23 cellular contexts compared by ENCODE assay signal in the genomic region with DNA sequence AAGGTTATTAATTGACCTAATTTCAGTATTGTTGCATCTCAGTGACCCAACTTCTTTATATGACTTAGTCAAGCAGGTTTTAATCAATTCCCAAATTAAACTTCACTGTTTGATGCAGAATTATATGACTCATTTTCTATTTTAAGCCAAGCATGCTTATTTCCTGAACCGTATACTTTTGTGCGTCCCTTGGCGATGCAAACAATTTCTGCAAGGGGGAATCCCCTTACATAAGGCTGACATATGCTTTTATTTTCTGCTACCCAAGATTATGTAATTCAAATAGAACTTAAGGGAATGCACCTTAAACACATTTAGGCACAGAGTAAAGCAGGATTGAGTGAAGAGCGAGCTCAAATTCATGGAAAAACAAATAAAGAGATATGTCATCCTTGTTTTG.
DNase-seq lines count a peak whose midpoint lies in the region; ATAC-seq, FAIRE-seq and TF ChIP-seq lines count a peak whose summit lies in the region.
"Had no signal": no experiment of that assay in that cellular context is flagged by ENCODE, and none has a peak within 500 bp of the region (broad histone marks: within the 10 kb centered on the region; RNA-seq: fewer than 3 reads in every experiment).

No MANE protein-coding gene starts in this region.

- FAIRE-seq in HTR-8/SVneo (lab: Jason Lieb, UNC), result no peak
- FAIRE-seq: HepG2 had no signal

- no peak for TF ChIP-seq POLR2A in esophagus muscularis mucosa (IDR thresholded peaks at IDR 0.05; ENCODE audit: low read depth)

- WGBS in mammary epithelial cell (ENCODE audit: low coverage, missing lambda C conversion rate), result 85% methylated on average over 4 of the region's 4 CpGs
- 67% methylated on average over 4 of the region's 4 CpGs for WGBS in esophagus muscularis mucosa

- peak; percentile 6 for DNase-seq in MCF 10A (ENCODE audit: unreplicated experiment)
- no peak for DNase-seq in mammary epithelial cell
- peak; percentile 8 for DNase-seq in fibroblast of peridontal ligament (ENCODE audit: extremely low read depth)
- DNase-seq in HTR-8/SVneo (ENCODE audit: insufficient read length, low spot score), result no peak
- no peak for DNase-seq in esophagus muscularis mucosa (ENCODE audit: extremely low spot score)
- no peak for DNase-seq in GM23338 (ENCODE audit: low spot score)
- DNase-seq in cerebellar cortex (ENCODE audit: low spot score), result no peak
- DNase-seq: BE2C; CD4-positive, alpha-beta memory T cell; DMS153; GF-D8; H9; KBM-7; MV-4-11; NCI-H1417; NCI-H187; NCI-H345; NCI-H524 treated with DMSO at 0.1 percent for 48 hours; PC-9 had no signal

- CTCF ChIA-PET in MCF 10A (lab: Yijun Ruan, JAX), result no interaction called here
- CTCF ChIA-PET in mammary epithelial cell (lab: Charles Lee; ENCODE audit: low non-redundant PET), result no interaction called here

- no peaks in the 10 kb centered on the region for H3K9me3 ChIP-seq in mammary epithelial cell (replicated peaks; ENCODE audit: insufficient read depth, low read length)
- H3K9me3 ChIP-seq in esophagus muscularis mucosa, result peaks cover 0 to 6% (median 2%) of the 10 kb centered on the region in 4 donors
- H3K9me3 ChIP-seq: BE2C had no signal

- H3K4me3 Mint-ChIP-seq in MCF 10A (ENCODE audit: unreplicated experiment) (no peak overlapping the region), GM23338 (no peak overlapping the region)
- H3K4me3 Mint-ChIP-seq: CD4-positive, alpha-beta memory T cell; H9; T-helper 1 cell treated with Interleukin-12 subunit alpha and Interleukin-12 subunit beta and Interleukin-4 antibody, amounts not matched to agents 30 μg/mL and 1 μg/mL, for 36 hours had no signal

- H3K79me2 ChIP-seq in mammary epithelial cell (ENCODE audit: insufficient read depth, low read length) (no peaks in the 10 kb centered on the region), GM23338 (replicated peaks; ENCODE audit: insufficient read depth) (no peaks in the 10 kb centered on the region)

- H3K9ac ChIP-seq in mammary epithelial cell (ENCODE audit: insufficient read depth, low read length), result no peak overlapping the region

- no TSS peak for BruUV-seq in MCF 10A (replicated peaks; lab: Mats Ljungman, UMichigan)
- BruUV-seq in mammary epithelial cell (replicated peaks; lab: Mats Ljungman, UMichigan), result no TSS peak

- peaks cover 3% of the 10 kb centered on the region; the same call in 1 of the 2 replicates for H3K9me2 ChIP-seq in GM23338 (ENCODE audit: insufficient read depth)

- no peak overlapping the region for H3K27ac Mint-ChIP-seq in MCF 10A (ENCODE audit: low read depth, unreplicated experiment)
- H3K27ac Mint-ChIP-seq in GM23338, result no peak overlapping the region
- H3K27ac Mint-ChIP-seq: CD4-positive, alpha-beta memory T cell; H9; T-helper 1 cell treated with Interleukin-12 subunit alpha and Interleukin-12 subunit beta and Interleukin-4 antibody, amounts not matched to agents 30 μg/mL and 1 μg/mL, for 36 hours had no signal

- no peak for TF ChIP-seq CTCF in MCF 10A (IDR thresholded peaks at IDR 0.05; ENCODE audit: unreplicated experiment)
- TF ChIP-seq CTCF in mammary epithelial cell (conservative IDR thresholded peaks at IDR 0.05 in 1 of 2, IDR thresholded peaks at IDR 0.05 in 1 of 2; ENCODE audit: extremely low read depth in 1 of 2, insufficient read depth in 1 of 2, low read depth in 1 of 2, low read length in 2 of 2), result no peak
- TF ChIP-seq CTCF in esophagus muscularis mucosa (IDR thresholded peaks at IDR 0.05), result no peak
- no peak for TF ChIP-seq CTCF in GM23338 (conservative IDR thresholded peaks at IDR 0.05; ENCODE audit: low read depth in 2 of 2)

- in situ Hi-C loops in mammary epithelial cell (cut with MboI; ENCODE audit: low sequenced_read_pairs in 2 of 2), result no loop called here

- H3K36me3 ChIP-seq in mammary epithelial cell (ENCODE audit: insufficient read depth, low read length) (no peaks in the 10 kb centered on the region), esophagus muscularis mucosa (no peaks in the 10 kb centered on the region), GM23338 (ENCODE audit: insufficient read depth) (no peaks in the 10 kb centered on the region)
- H3K36me3 ChIP-seq: BE2C had no signal

- no peaks in the 10 kb centered on the region for H3F3A ChIP-seq in GM23338 (replicated peaks; ENCODE audit: low read depth)

- TF ChIP-seq EP300 in esophagus muscularis mucosa (IDR thresholded peaks at IDR 0.05), result no peak

- intact Hi-C loops in MCF 10A (cut with micrococcal nuclease), result loop anchor here (10.0 kb wide), 1 partner anchor 583 kb away; no protein-coding TSS in a partner anchor
- intact Hi-C loops in mammary epithelial cell (cut with micrococcal nuclease), result no loop called here
- intact Hi-C loops in esophagus muscularis mucosa (cut with DNase I), result no loop called here

- no peak overlapping the region for H3K4me2 ChIP-seq in mammary epithelial cell (ENCODE audit: insufficient read depth, low read depth, low read length)
- no peak overlapping the region for H3K4me2 ChIP-seq in GM23338
- H3K4me2 ChIP-seq: PC-9 had no signal

- H3K27me3 Mint-ChIP-seq in MCF 10A (ENCODE audit: insufficient read depth, unreplicated experiment) (peaks cover 44% of the 10 kb centered on the region), GM23338 (ENCODE audit: insufficient read depth, low read depth, poor library complexity) (no peaks in the 10 kb centered on the region)

- H3K9me3 Mint-ChIP-seq in MCF 10A (ENCODE audit: unreplicated experiment) (no peaks in the 10 kb centered on the region), GM23338 (peaks cover 17% of the 10 kb centered on the region; the same call in 2 of the 3 replicates)
- H3K9me3 Mint-ChIP-seq: T-helper 1 cell treated with Interleukin-12 subunit alpha and Interleukin-12 subunit beta and Interleukin-4 antibody, amounts not matched to agents 30 μg/mL and 1 μg/mL, for 36 hours had no signal

- dilution Hi-C loops in mammary epithelial cell (cut with HindIII; ENCODE audit: low sequenced_read_pairs), result no loop called here

- ATAC-seq in HG03432 (IDR thresholded peaks at IDR 0.05; ENCODE audit: unreplicated experiment), result peak; percentile 53
- ATAC-seq in GM23338, result no peak
- ATAC-seq: HepG2 had no signal

- no peaks in the 10 kb centered on the region for H4K20me1 ChIP-seq in mammary epithelial cell (ENCODE audit: insufficient read depth, low read length)
- H4K20me1 ChIP-seq in GM23338 (replicated peaks; ENCODE audit: insufficient read depth), result no peaks in the 10 kb centered on the region

- no peak overlapping the region for H2AFZ ChIP-seq in mammary epithelial cell (ENCODE audit: low read depth, low read length)
- no peak overlapping the region for H2AFZ ChIP-seq in GM23338
- H2AFZ ChIP-seq: PC-9 had no signal

- H3K27ac ChIP-seq in mammary epithelial cell (ENCODE audit: insufficient read depth, low read depth, low read length) (no peak overlapping the region), esophagus muscularis mucosa (replicated peaks in 1 of 4) (no peak overlapping the region), GM23338 (ENCODE audit: low read depth) (no peak overlapping the region)
- H3K27ac ChIP-seq: 22Rv1, PC-9 had no signal

- no peak overlapping the region for H3K4me3 ChIP-seq in mammary epithelial cell (replicated peaks in 1 of 3; ENCODE audit: insufficient read depth in 1 of 3, low read depth in 2 of 3, low read length in 3 of 3)
- no peak overlapping the region for H3K4me3 ChIP-seq in esophagus muscularis mucosa
- no peak overlapping the region for H3K4me3 ChIP-seq in GM23338
- H3K4me3 ChIP-seq: PC-9 had no signal

- H3K36me3 Mint-ChIP-seq in MCF 10A (ENCODE audit: insufficient read depth, unreplicated experiment), result no peaks in the 10 kb centered on the region
- H3K36me3 Mint-ChIP-seq in GM23338 (ENCODE audit: low read depth), result no peaks in the 10 kb centered on the region; the same call in 2 of the 3 replicates
- H3K36me3 Mint-ChIP-seq: CD4-positive, alpha-beta memory T cell had no signal

- no peaks in the 10 kb centered on the region for H3K4me1 Mint-ChIP-seq in MCF 10A (ENCODE audit: insufficient read depth, unreplicated experiment)
- H3K4me1 Mint-ChIP-seq in GM23338, result no peaks in the 10 kb centered on the region; the same call in 2 of the 3 replicates
- H3K4me1 Mint-ChIP-seq: CD4-positive, alpha-beta memory T cell; H9 had no signal

- H3K4me1 ChIP-seq in mammary epithelial cell (ENCODE audit: insufficient read depth, low read length), result no peaks in the 10 kb centered on the region
- no peaks in the 10 kb centered on the region for H3K4me1 ChIP-seq in esophagus muscularis mucosa
- no peaks in the 10 kb centered on the region for H3K4me1 ChIP-seq in GM23338 (ENCODE audit: insufficient read depth)
- H3K4me1 ChIP-seq: BE2C had no signal

- POLR2A ChIA-PET in MCF 10A (lab: Yijun Ruan, JAX), result no interaction called here

- H3K27me3 ChIP-seq in mammary epithelial cell (ENCODE audit: insufficient read depth, low read length) (no peaks in the 10 kb centered on the region), esophagus muscularis mucosa (no peaks in the 10 kb centered on the region), GM23338 (ENCODE audit: insufficient read depth) (no peaks in the 10 kb centered on the region)
- H3K27me3 ChIP-seq: BE2C had no signal

TF ChIP-seq in GM23338, 12 proteins besides CTCF, POLR2A, EP300 and RAD21 (continues in another document):
- no peak for TF ChIP-seq EZH2 (IDR thresholded peaks at IDR 0.05; ENCODE audit: low read depth, unreplicated experiment)

Comparison
In these comparisons a context has a peak if more than half of its experiments do, and no peak if none do; other contexts are left out.
1. DNase-seq: peak in MCF 10A (single experiment) and fibroblast of peridontal ligament (single experiment); none in mammary epithelial cell (single experiment), HTR-8/SVneo (single experiment), esophagus muscularis mucosa (single experiment), GM23338 (single experiment) and cerebellar cortex (single experiment).